In genomic region chr1:150876111-150876434, GRCh38 we compare ENCODE assay signal across 8 cellular contexts. TPM values are rescaled to one million over a fixed set of nuclear protein-coding genes. Genes with fewer than 3 reads are reported as not detected.
A peak's percentile ranks its signal among the peaks of the same experiment; 100 is the strongest.
DNase-seq lines count a peak whose midpoint lies in the region; ATAC-seq and TF ChIP-seq lines count a peak whose summit lies in the region.

No MANE protein-coding gene starts in this region.

- H3K27ac ChIP-seq in C4-2B (peak overlapping the region; percentile 76), mammary epithelial cell (ENCODE audit: insufficient read depth, low read depth, low read length) (peak overlapping the region; percentile 68)

- H3K27me3 Mint-ChIP-seq in stimulated activated naive CD8-positive, alpha-beta T cell treated with anti-CD3 and anti-CD28 coated beads, Interleukin-15, Interleukin-2, amounts not matched to agents 100 ng/mL and 50 ng/mL, for 24 hours, result no peaks in the 10 kb centered on the region

- no peak for TF ChIP-seq CTCF in C4-2B (conservative IDR thresholded peaks at IDR 0.05)
- peak in 1 of 2 donors; percentile 5 for TF ChIP-seq CTCF in mammary epithelial cell (conservative IDR thresholded peaks at IDR 0.05 in 1 of 2, IDR thresholded peaks at IDR 0.05 in 1 of 2; ENCODE audit: extremely low read depth in 1 of 2, insufficient read depth in 1 of 2, low read depth in 1 of 2, low read length in 2 of 2)

- intact Hi-C loops in mammary epithelial cell (cut with micrococcal nuclease), result loop anchor here (1.0 to 5.0 kb wide), 3 partner anchors 46 to 314 kb away; partner anchors contain the start of genes MINDY1 and PRUNE1
- intact Hi-C loops in left colon (cut with DNase I, micrococcal nuclease), result no loop called here

- H3K27me3 ChIP-seq in mammary epithelial cell (ENCODE audit: insufficient read depth, low read length), result no peaks in the 10 kb centered on the region

- H3K4me3 Mint-ChIP-seq in stimulated activated naive CD8-positive, alpha-beta T cell treated with anti-CD3 and anti-CD28 coated beads, Interleukin-15, Interleukin-2, amounts not matched to agents 100 ng/mL and 50 ng/mL, for 24 hours, result peak overlapping the region; percentile 94

- dilution Hi-C loops in mammary epithelial cell (cut with HindIII; ENCODE audit: low sequenced_read_pairs), result no loop called here

- H3K9me3 Mint-ChIP-seq in stimulated activated naive CD8-positive, alpha-beta T cell treated with anti-CD3 and anti-CD28 coated beads, Interleukin-15, Interleukin-2, amounts not matched to agents 100 ng/mL and 50 ng/mL, for 24 hours, result no peaks in the 10 kb centered on the region

- peak; percentile 32 for ATAC-seq in GM18868 (IDR thresholded peaks at IDR 0.05; ENCODE audit: unreplicated experiment)
- ATAC-seq in HG03571 (IDR thresholded peaks at IDR 0.05; ENCODE audit: unreplicated experiment), result peak; percentile 12
- ATAC-seq in left colon, result peak; percentile 58
- ATAC-seq in HG03025 (IDR thresholded peaks at IDR 0.05; ENCODE audit: low FRiP score, unreplicated experiment), result no peak

- BruUV-seq in mammary epithelial cell (replicated peaks; lab: Mats Ljungman, UMichigan), result no TSS peak

- no peaks in the 10 kb centered on the region for H3K9me3 ChIP-seq in mammary epithelial cell (replicated peaks; ENCODE audit: insufficient read depth, low read length)

- H3K4me1 Mint-ChIP-seq in stimulated activated naive CD8-positive, alpha-beta T cell treated with anti-CD3 and anti-CD28 coated beads, Interleukin-15, Interleukin-2, amounts not matched to agents 100 ng/mL and 50 ng/mL, for 24 hours (ENCODE audit: low read depth), result peaks cover 29% of the 10 kb centered on the region

- H3K4me2 ChIP-seq in mammary epithelial cell (ENCODE audit: insufficient read depth, low read depth, low read length), result peak overlapping the region; percentile 93

- H3K36me3 ChIP-seq in mammary epithelial cell (ENCODE audit: insufficient read depth, low read length), result no peaks in the 10 kb centered on the region

- peak overlapping the region; percentile 91 for H2AFZ ChIP-seq in mammary epithelial cell (ENCODE audit: low read depth, low read length)

- H3K79me2 ChIP-seq in mammary epithelial cell (ENCODE audit: insufficient read depth, low read length), result peaks cover 42% of the 10 kb centered on the region

- WGBS in mammary epithelial cell (ENCODE audit: low coverage, missing lambda C conversion rate), result 5% methylated on average over 10 of the region's 21 CpGs

- DNase-seq in OCI-M1 (lab: John Stamatoyannopoulos, UW), result peak; percentile 89
- DNase-seq in mammary epithelial cell, result peak; percentile 45
- DNase-seq in left colon, result no peak

- H3K4me1 ChIP-seq in mammary epithelial cell (ENCODE audit: insufficient read depth, low read length), result peaks cover 17% of the 10 kb centered on the region

- peak overlapping the region; percentile 87 for H3K27ac Mint-ChIP-seq in stimulated activated naive CD8-positive, alpha-beta T cell treated with anti-CD3 and anti-CD28 coated beads, Interleukin-15, Interleukin-2, amounts not matched to agents 100 ng/mL and 50 ng/mL, for 24 hours

- peak overlapping the region; percentile 82 to 94 (median 84) for H3K4me3 ChIP-seq in mammary epithelial cell (replicated peaks in 1 of 3; ENCODE audit: insufficient read depth in 1 of 3, low read depth in 2 of 3, low read length in 3 of 3)

- peaks cover 19% of the 10 kb centered on the region for H3K36me3 Mint-ChIP-seq in stimulated activated naive CD8-positive, alpha-beta T cell treated with anti-CD3 and anti-CD28 coated beads, Interleukin-15, Interleukin-2, amounts not matched to agents 100 ng/mL and 50 ng/mL, for 24 hours (ENCODE audit: low read depth)

- CTCF ChIA-PET in mammary epithelial cell (lab: Charles Lee; ENCODE audit: low non-redundant PET), result interaction anchor here (0.6 to 1.1 kb wide), 3 partner anchors 23 to 97 kb away, joined by 8 to 20 read pairs (median 14); no protein-coding TSS in a partner anchor

- H4K20me1 ChIP-seq in mammary epithelial cell (ENCODE audit: insufficient read depth, low read length), result no peaks in the 10 kb centered on the region

- in situ Hi-C loops in mammary epithelial cell (cut with MboI; ENCODE audit: low sequenced_read_pairs in 2 of 2), result no loop called here

- peak overlapping the region; percentile 63 for H3K9ac ChIP-seq in mammary epithelial cell (ENCODE audit: insufficient read depth, low read length)

RNA-seq across cellular contexts. Expression of gene ARNT, which starts 0.3 kb away (rescaled TPM):
- total RNA-seq in mammary epithelial cell (10 to 100 TPM; 25.7 to 42.7 TPM), left colon (10 to 100 TPM; 36.9 to 43.1 TPM)
- 18.2 TPM for polyA plus RNA-seq in mammary epithelial cell
- polyA minus RNA-seq in mammary epithelial cell, result 36.4 TPM

RNA-seq across cellular contexts. Expression of gene CTXND2, which starts 10.9 kb away (rescaled TPM):
- not detected for total RNA-seq in mammary epithelial cell
- not detected for polyA plus RNA-seq in mammary epithelial cell
- polyA minus RNA-seq in mammary epithelial cell, result not detected
- not detected for total RNA-seq in left colon

RNA-seq across cellular contexts. Expression of gene SETDB1, which starts 50.1 kb away (rescaled TPM):
- total RNA-seq in mammary epithelial cell, result 10 to 100 TPM; 30.3 TPM
- polyA plus RNA-seq in mammary epithelial cell, result 21.0 TPM
- 48.0 TPM for polyA minus RNA-seq in mammary epithelial cell
- total RNA-seq in left colon, result 10 to 100 TPM; 35.7 to 38.9 TPM

Comparison
In these comparisons a context has a peak if more than half of its experiments do, and no peak if none do; other contexts are left out.
1. DNase-seq: peak in OCI-M1 (single experiment) and mammary epithelial cell (single experiment); none in left colon (0 of 2).